ENCODE assay signal across 32 cellular contexts in the genomic region with DNA sequence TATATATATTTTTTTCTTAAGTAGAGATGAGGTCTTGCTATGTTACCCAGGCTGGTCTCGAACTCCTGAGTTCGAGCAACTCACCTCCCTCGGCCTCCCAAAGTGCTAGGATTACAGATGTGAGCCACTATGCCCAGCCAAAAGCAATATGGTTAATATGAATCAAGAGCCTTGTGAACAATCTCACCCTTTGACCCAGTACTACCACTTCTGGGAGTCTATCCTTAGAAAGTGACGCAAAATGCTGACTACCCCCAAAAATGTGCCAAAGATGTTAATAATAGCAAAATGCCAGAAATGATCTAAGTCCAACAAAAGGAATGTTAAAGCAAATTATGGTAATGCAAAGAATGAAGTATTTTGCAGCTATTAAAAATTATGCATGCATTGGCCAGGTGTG. TPM values are rescaled to one million over a fixed set of nuclear protein-coding genes. Genes with fewer than 3 reads are reported as not detected.
"Had no signal": no experiment of that assay in that cellular context is flagged by ENCODE, and none has a peak within 500 bp of the region (broad histone marks: within the 10 kb centered on the region; RNA-seq: fewer than 3 reads in every experiment).

No MANE protein-coding gene starts in this region.

- DNase-seq: activated B cell treated with CpG ODN at 0.5 μM for 24 hours; activated CD4-positive, alpha-beta memory T cell treated with anti-CD3 and anti-CD28 coated beads, Interleukin-2, amount 10 ng/mL, durations not matched to agents 7 days and 5 days; activated CD4-positive, alpha-beta T cell treated with anti-CD3 and anti-CD28 coated beads for 48 hours; activated CD4-positive, CD25-positive, alpha-beta regulatory T cell treated with anti-CD3 and anti-CD28 coated beads, Interleukin-2, amount 50 U/mL, for 72 hours; activated CD8-positive, alpha-beta memory T cell treated with anti-CD3 and anti-CD28 coated beads for 24 hours; activated effector memory CD4-positive, alpha-beta T cell treated with anti-CD3 and anti-CD28 coated beads, Interleukin-2, amount 50 U/mL, for 16 hours; activated naive CD4-positive, alpha-beta T cell; activated naive CD4-positive, alpha-beta T cell treated with anti-CD3 and anti-CD28 coated beads, Interleukin-2, amount 50 U/mL, for 16 hours; activated naive CD8-positive, alpha-beta T cell treated with anti-CD3 and anti-CD28 coated beads for 36 hours; activated T-cell treated with anti-CD3 and anti-CD28 coated beads, Interleukin-2, amount 50 U/mL, for 1 hour; activated T-cell treated with anti-CD3 and anti-CD28 coated beads, Interleukin-2, amount 50 U/mL, for 72 hours; amniotic stem cell; aorta; Kasumi-1; MM.1S; MV-4-11; NCI-H1092; NCI-H1436 treated with DMSO at 0.1 percent for 48 hours; NCI-H1694 treated with DMSO at 0.1 percent for 48 hours; NCI-H2029; NCI-H345; NCI-H524 treated with DMSO at 0.1 percent for 48 hours; SIG-M5; SW 1271; T-helper 1 cell; T-helper 2 cell; T-helper 9 cell had no signal

- H3K36me3 ChIP-seq: cardiac muscle cell had no signal

- H3K27me3 ChIP-seq: cardiac muscle cell had no signal

- ATAC-seq: activated T-cell treated with anti-CD3 and anti-CD28 coated beads, Interleukin-2, amount 50 U/mL, for 72 hours; activated T-helper 17 cell treated with anti-CD3 and anti-CD28 coated beads, Interleukin-2, amount 50 U/mL, for 72 hours; Panc1; SK-N-SH treated with all-trans-retinoic acid at 6 μM for 48 hours had no signal

- H3K4me3 ChIP-seq: cardiac muscle cell had no signal

- H3K27ac ChIP-seq: cardiac muscle cell, VCaP had no signal

RNA-seq across cellular contexts. Expression of a gene that starts 51.0 kb away (rescaled TPM):
- total RNA-seq: activated B cell treated with CpG ODN at 0.5 μM for 24 hours; activated CD4-positive, alpha-beta memory T cell treated with anti-CD3 and anti-CD28 coated beads, Interleukin-2, amount 10 ng/mL, durations not matched to agents 7 days and 5 days; activated naive CD8-positive, alpha-beta T cell treated with anti-CD3 and anti-CD28 coated beads for 36 hours; activated T-cell treated with anti-CD3 and anti-CD28 coated beads, Interleukin-2, amount 50 U/mL, for 72 hours; activated T-helper 17 cell treated with anti-CD3 and anti-CD28 coated beads, Interleukin-2, amount 50 U/mL, for 72 hours had no signal
